Comparison of ENCODE assay signal across 8 cellular contexts in the genomic region with DNA sequence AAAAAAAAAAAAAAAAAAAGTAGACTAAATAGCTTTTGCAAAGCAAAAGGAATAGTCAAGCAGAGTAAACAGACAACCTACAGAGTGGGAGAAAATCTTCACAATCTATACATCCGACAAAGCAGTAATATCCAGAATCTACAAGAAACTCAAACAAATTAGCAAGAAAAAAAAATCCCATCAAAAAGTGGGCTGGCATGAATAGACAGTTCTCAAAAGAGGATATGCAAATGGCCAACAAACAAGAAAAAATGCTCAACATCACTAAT. TPM values are rescaled to one million over a fixed set of nuclear protein-coding genes. Genes with fewer than 3 reads are reported as not detected.
DNase-seq lines count a peak whose midpoint lies in the region; ATAC-seq, FAIRE-seq and TF ChIP-seq lines count a peak whose summit lies in the region.
"Not testable (repeated sequence)": the region's sequence is repeated elsewhere in the genome, so short reads cannot be mapped to it uniquely, and the experiment has no call there.

No MANE protein-coding gene starts in this region.

- not testable (repeated sequence) for DNase-seq in AG10803 (ENCODE audit: low read depth); IMR-90; activated CD4-positive, alpha-beta T cell treated with anti-CD3 and anti-CD28 coated beads, Interleukin-2, amount 10 ng/mL, durations not matched to agents 7 days and 5 days; K562 (ENCODE audit: extremely low read depth in 1 of 4, low spot score in 3 of 4); epithelial cell of prostate (ENCODE audit: low read depth, low spot score); HepG2 (ENCODE audit: low spot score)

- WGBS in IMR-90 (ENCODE audit: extremely low coverage in 2 of 2, insufficient read length in 1 of 2), 2 experiments: no CpG with 5 or more reads among the region's 1 CpG
- 73% methylated on average over 1 of the region's 1 CpG for WGBS in K562 (ENCODE audit: insufficient coverage, low coverage, missing lambda C conversion rate)
- WGBS in HepG2 (ENCODE audit: low lambda C conversion rate): 3% methylated on average over 1 of the region's 1 CpG

- H2AFZ ChIP-seq in IMR-90 (replicated peaks; ENCODE audit: low read length, poor library complexity) (peak overlapping the region; percentile 86), K562 (ENCODE audit: low read depth, low read length) (peak overlapping the region; percentile 87)
- H2AFZ ChIP-seq in HepG2 (ENCODE audit: low read length): not testable (repeated sequence)

- not testable (repeated sequence) for TF ChIP-seq POLR2A in IMR-90 (IDR thresholded peaks at IDR 0.05; ENCODE audit: low read depth, low read length); K562 (conservative IDR thresholded peaks at IDR 0.05); HepG2 (IDR thresholded peaks at IDR 0.05; ENCODE audit: insufficient read depth in 1 of 2, low read depth in 2 of 2, low read length in 2 of 2)

- H3K4me1 Mint-ChIP-seq in activated CD4-positive, alpha-beta T cell treated with anti-CD3 and anti-CD28 coated beads, Interleukin-2, amount 10 ng/mL, durations not matched to agents 7 days and 5 days: peaks cover 36% of the 10 kb centered on the region

- not testable (repeated sequence) for H2BK15ac ChIP-seq in IMR-90 (ENCODE audit: low read depth, low read length)

- not testable (repeated sequence) for H4K5ac ChIP-seq in IMR-90 (ENCODE audit: low read depth, low read length)

- dilution Hi-C loops in IMR-90 (cut with HindIII; ENCODE audit: low sequenced_read_pairs, unreplicated experiment): not testable (repeated sequence)

- H3K9ac ChIP-seq in IMR-90 (ENCODE audit: low read depth, low read length): peak overlapping the region; percentile 64
- H3K9ac ChIP-seq in K562 (ENCODE audit: insufficient read depth in 1 of 2, low read depth in 2 of 2, low read length in 2 of 2): peak overlapping the region; percentile 76 to 93; a peak in 3 of 4 replicates
- H3K9ac ChIP-seq in HepG2 (ENCODE audit: insufficient read depth, low read depth, low read length): peak overlapping the region; percentile 72; the same call in 1 of the 2 replicates
- peak overlapping the region; percentile 89 to 94 for H3K9ac ChIP-seq in stomach smooth muscle (ENCODE audit: low read length in 2 of 2)

- H2BK5ac ChIP-seq in IMR-90 (ENCODE audit: low read depth, low read length, poor library complexity, severe bottlenecking): peak overlapping the region; percentile 51

- POLR2A ChIA-PET in IMR-90 (lab: Charles Lee; ENCODE audit: unreplicated experiment) (interaction anchor here (0.6 to 1.2 kb wide), 4 partner anchors 15 to 282 kb away, joined by 3 to 6 read pairs (median 4); no protein-coding TSS in a partner anchor), K562 (lab: Yijun Ruan, JAX) (interaction anchor here (0.8 to 1.6 kb wide), 11 partner anchors 8 to 266 kb away, joined by 3 to 14 read pairs (median 5); no protein-coding TSS in a partner anchor), HepG2 (lab: Yijun Ruan, JAX) (interaction anchor here (0.9 to 1.7 kb wide), 11 partner anchors 9 to 131 kb away, joined by 4 to 25 read pairs (median 7); a partner anchor contains a TSS)
- POLR2A ChIA-PET in activated CD4-positive, alpha-beta T cell treated with anti-CD3 and anti-CD28 coated beads, Interleukin-2, amount 10 ng/mL, durations not matched to agents 7 days and 5 days (lab: Charles Lee): not testable (repeated sequence)

- not testable (repeated sequence) for H3K18ac ChIP-seq in IMR-90 (ENCODE audit: low read depth, low read length)

- H3K9me3 ChIP-seq in IMR-90 (ENCODE audit: control insufficient read depth, insufficient read depth, low read length); K562 (replicated peaks; ENCODE audit: control insufficient read depth, insufficient read depth, low read depth, low read length); HepG2 (ENCODE audit: low read length); neutrophil; stomach smooth muscle (ENCODE audit: control insufficient read depth in 2 of 2, low read length in 2 of 2): not testable (repeated sequence)

- not testable (repeated sequence) for TF ChIP-seq EP300 in K562 (IDR thresholded peaks at IDR 0.05; ENCODE audit: low read length); HepG2 (IDR thresholded peaks at IDR 0.05; ENCODE audit: low read depth in 2 of 2, low read length in 2 of 2); HepG2 (CRISPR knock-in tag; IDR thresholded peaks at IDR 0.05; ENCODE audit: borderline replicate concordance)

- H3K36me3 Mint-ChIP-seq in activated CD4-positive, alpha-beta T cell treated with anti-CD3 and anti-CD28 coated beads, Interleukin-2, amount 10 ng/mL, durations not matched to agents 7 days and 5 days (ENCODE audit: low read depth): not testable (repeated sequence)

- BruUV-seq in IMR-90 (replicated peaks; lab: Mats Ljungman, UMichigan); K562 (replicated peaks; lab: Mats Ljungman, UMichigan); HepG2 (replicated peaks; lab: Mats Ljungman, UMichigan): not testable (repeated sequence)

- peak overlapping the region; percentile 83 for H3K27ac Mint-ChIP-seq in activated CD4-positive, alpha-beta T cell treated with anti-CD3 and anti-CD28 coated beads, Interleukin-2, amount 10 ng/mL, durations not matched to agents 7 days and 5 days

- H3K9me1 ChIP-seq in IMR-90 (ENCODE audit: insufficient read depth, low read length); K562 (ENCODE audit: control insufficient read depth, insufficient read depth, low read length): not testable (repeated sequence)

- H3K9me3 Mint-ChIP-seq in activated CD4-positive, alpha-beta T cell treated with anti-CD3 and anti-CD28 coated beads, Interleukin-2, amount 10 ng/mL, durations not matched to agents 7 days and 5 days: not testable (repeated sequence)

- peaks cover 44% of the 10 kb centered on the region for H3K79me2 ChIP-seq in K562 (ENCODE audit: control insufficient read depth, insufficient read depth, low read length)
- H3K79me2 ChIP-seq in HepG2 (ENCODE audit: insufficient read depth, low read length): not testable (repeated sequence)

- H3K4me3 ChIP-seq in AG10803 (ENCODE audit: low read length) (peak overlapping the region; percentile 68), K562 (0 out of 2 replicates have a peak overlapping the region, but pooled peaks have one; percentile 67), HepG2 (replicated peaks in 1 of 3; ENCODE audit: insufficient read depth in 1 of 3, low read depth in 2 of 3, low read length in 3 of 3) (peak overlapping the region; percentile 61 to 84 (median 68)), neutrophil (ENCODE audit: low read depth in 1 of 2, low read length in 1 of 2) (peak overlapping the region; percentile 84 to 93), stomach smooth muscle (ENCODE audit: low read length in 2 of 2) (peak overlapping the region; percentile 83)
- H3K4me3 ChIP-seq in IMR-90 (ENCODE audit: insufficient read depth, low read depth, low read length): not testable (repeated sequence)

- H4K8ac ChIP-seq in IMR-90 (ENCODE audit: low read depth in 2 of 2, low read length in 2 of 2): peak overlapping the region; percentile 72 to 86; a peak in 3 of 4 replicates

- H4K91ac ChIP-seq in IMR-90 (ENCODE audit: insufficient read depth, low read depth, low read length): 0 out of 2 replicates have a peak overlapping the region, but pooled peaks have one; percentile 79

- H3K36me3 ChIP-seq in IMR-90 (ENCODE audit: control insufficient read depth, insufficient read depth, low read length); K562 (ENCODE audit: control insufficient read depth, insufficient read depth, low read length); HepG2 (replicated peaks in 1 of 2; ENCODE audit: control insufficient read depth in 1 of 2, insufficient read depth in 2 of 2, low read length in 2 of 2); neutrophil; stomach smooth muscle (ENCODE audit: control insufficient read depth in 2 of 2, insufficient read depth in 2 of 2, low read length in 2 of 2): not testable (repeated sequence)

- H2BK20ac ChIP-seq in IMR-90 (ENCODE audit: low read depth, low read length): not testable (repeated sequence)

- H3K23ac ChIP-seq in IMR-90 (ENCODE audit: low read depth, low read length): peak overlapping the region; percentile 43; the same call in 1 of the 2 replicates

- H3K56ac ChIP-seq in IMR-90 (ENCODE audit: extremely low read depth, insufficient read depth, low read length): peak overlapping the region; percentile 90; the same call in 1 of the 2 replicates

- H3K27ac ChIP-seq in IMR-90 (ENCODE audit: insufficient read depth, low read length) (peak overlapping the region; percentile 78; the same call in 1 of the 2 replicates), K562 (ENCODE audit: extremely low read depth, low read depth, low read length) (peak overlapping the region; percentile 83; the same call in 2 of the 3 replicates), epithelial cell of prostate (peak overlapping the region; percentile 85), stomach smooth muscle (ENCODE audit: low read length) (peak overlapping the region; percentile 95)
- not testable (repeated sequence) for H3K27ac ChIP-seq in HepG2 (ENCODE audit: extremely low read length, insufficient read depth, low read length); neutrophil

- H3K14ac ChIP-seq in IMR-90 (replicated peaks; ENCODE audit: low read depth, low read length): peak overlapping the region; percentile 89; the same call in 1 of the 2 replicates

- not testable (repeated sequence) for TF ChIP-seq RAD21 in IMR-90 (IDR thresholded peaks at IDR 0.05; ENCODE audit: low read length); K562 (CRISPR knock-in tag; conservative IDR thresholded peaks at IDR 0.05 in 1 of 2, IDR thresholded peaks at IDR 0.05 in 1 of 2); HepG2 (CRISPR knock-in tag; IDR thresholded peaks at IDR 0.05)

- H3K27me3 Mint-ChIP-seq in activated CD4-positive, alpha-beta T cell treated with anti-CD3 and anti-CD28 coated beads, Interleukin-2, amount 10 ng/mL, durations not matched to agents 7 days and 5 days: peaks cover 38% of the 10 kb centered on the region

- in situ Hi-C loops in IMR-90 (cut with MboI; ENCODE audit: low sequenced_read_pairs); K562 (cut with MboI); HepG2 (cut with HindIII; ENCODE audit: extremely low pct_ligation_motif_present, low pct_unique_long_range_greater_than_20kb): not testable (repeated sequence)

- peaks cover 13% of the 10 kb centered on the region; the same call in 1 of the 2 replicates for H4K20me1 ChIP-seq in IMR-90 (ENCODE audit: insufficient read depth, low read length)
- not testable (repeated sequence) for H4K20me1 ChIP-seq in K562 (replicated peaks; ENCODE audit: control insufficient read depth, insufficient read depth, low read length); HepG2 (ENCODE audit: insufficient read depth, low read length)

- intact Hi-C loops in IMR-90 (cut with micrococcal nuclease); K562 (cut with micrococcal nuclease); HepG2 (cut with micrococcal nuclease; ENCODE audit: unreplicated experiment): not testable (repeated sequence)

- not testable (repeated sequence) for ATAC-seq in IMR-90 (ENCODE audit: low read depth); K562; HepG2

- not testable (repeated sequence) for H2AK9ac ChIP-seq in IMR-90 (replicated peaks; ENCODE audit: low read depth, low read length, poor library complexity)

- not testable (repeated sequence) for H2AK5ac ChIP-seq in IMR-90 (ENCODE audit: low read depth, low read length)

- not testable (repeated sequence) for H3K4me1 ChIP-seq in IMR-90 (ENCODE audit: control insufficient read depth, insufficient read depth, low read length)
- H3K4me1 ChIP-seq in K562 (replicated peaks in 1 of 2; ENCODE audit: control insufficient read depth in 2 of 2, insufficient read depth in 2 of 2, low read length in 2 of 2): peaks cover 26 to 35% of the 10 kb centered on the region in 2 experiments
- peaks cover 55% of the 10 kb centered on the region for H3K4me1 ChIP-seq in HepG2 (ENCODE audit: insufficient read depth, low read length)
- H3K4me1 ChIP-seq in neutrophil (ENCODE audit: control insufficient read depth in 1 of 2, insufficient read depth in 1 of 2, low read depth in 1 of 2, low read length in 1 of 2): peaks cover 9 to 17% of the 10 kb centered on the region in 2 experiments
- peaks cover 13% of the 10 kb centered on the region for H3K4me1 ChIP-seq in stomach smooth muscle (ENCODE audit: control insufficient read depth, insufficient read depth, low read length)

- H2BK120ac ChIP-seq in IMR-90 (ENCODE audit: low read depth, low read length): peak overlapping the region; percentile 86; the same call in 1 of the 2 replicates

- H3K4me2 ChIP-seq in IMR-90 (ENCODE audit: low read depth, low read length): peak overlapping the region; percentile 41; the same call in 1 of the 2 replicates
- peak overlapping the region; percentile 71; the same call in 1 of the 2 replicates for H3K4me2 ChIP-seq in K562 (ENCODE audit: insufficient read depth, low read length)
- peak overlapping the region; percentile 81 for H3K4me2 ChIP-seq in HepG2 (ENCODE audit: low read depth, low read length)

- peaks cover 8 to 50% of the 10 kb centered on the region in 2 experiments; a peak in 2 of 4 replicates for H3K79me1 ChIP-seq in IMR-90 (ENCODE audit: low read depth in 1 of 2, low read length in 2 of 2)

- peak overlapping the region; percentile 83; the same call in 1 of the 2 replicates for H3K4ac ChIP-seq in IMR-90 (ENCODE audit: low read depth, low read length)

- CTCF ChIA-PET in IMR-90 (lab: Yijun Ruan, JAX): interaction anchor here (0.7 to 1.0 kb wide), 3 partner anchors 16 to 202 kb away, joined by 3 to 6 read pairs (median 3); no protein-coding TSS in a partner anchor
- CTCF ChIA-PET in activated CD4-positive, alpha-beta T cell treated with anti-CD3 and anti-CD28 coated beads, Interleukin-2, amount 10 ng/mL, durations not matched to agents 7 days and 5 days (lab: Charles Lee): interaction anchor here (0.7 to 1.6 kb wide), 4 partner anchors 16 to 20 kb away, joined by 3 to 5 read pairs (median 4); no protein-coding TSS in a partner anchor
- CTCF ChIA-PET in K562 (lab: Yijun Ruan, JAX; ENCODE audit: low intra/inter-chr PET ratio); HepG2 (lab: Yijun Ruan, JAX; ENCODE audit: low intra/inter-chr PET ratio, low total read pairs): not testable (repeated sequence)

- not testable (repeated sequence) for TF ChIP-seq CTCF in AG10803 (conservative IDR thresholded peaks at IDR 0.05; ENCODE audit: low read length); IMR-90 (conservative IDR thresholded peaks at IDR 0.05; ENCODE audit: low read depth, low read length); K562 (IDR thresholded peaks at IDR 0.05 in 2 of 3, conservative IDR thresholded peaks at IDR 0.05 in 1 of 3; ENCODE audit: insufficient read depth in 2 of 3, low read depth in 1 of 3, low read length in 3 of 3); HepG2 (CRISPR knock-in tag; IDR thresholded peaks at IDR 0.05); neutrophil (IDR thresholded peaks at IDR 0.05)

- FAIRE-seq in K562 (lab: Jason Lieb, UNC); HepG2 (lab: Jason Lieb, UNC): not testable (repeated sequence)

- peak overlapping the region; percentile 76 for H3K4me3 Mint-ChIP-seq in activated CD4-positive, alpha-beta T cell treated with anti-CD3 and anti-CD28 coated beads, Interleukin-2, amount 10 ng/mL, durations not matched to agents 7 days and 5 days

- not testable (repeated sequence) for H3K27me3 ChIP-seq in IMR-90 (ENCODE audit: control insufficient read depth, insufficient read depth, low read length); K562 (ENCODE audit: control insufficient read depth in 2 of 2, insufficient read depth in 2 of 2, low read length in 2 of 2); HepG2 (ENCODE audit: control insufficient read depth in 1 of 2, insufficient read depth in 2 of 2, low read length in 2 of 2); neutrophil; stomach smooth muscle (ENCODE audit: control insufficient read depth in 1 of 2, insufficient read depth in 2 of 2, low read length in 2 of 2)

RNA-seq across cellular contexts. Expression of a gene that starts 0.8 kb away (rescaled TPM):
- 37.1 and 60.3 TPM in 2 replicates for total RNA-seq in IMR-90 (2012; rRNA removed)
- polyA plus RNA-seq in IMR-90 (2012; rRNA removed): 78.7 and 91.1 TPM in 2 replicates
- 74.7 and 123 TPM in 2 replicates for polyA plus RNA-seq in IMR-90 (2012; cell fraction: cytosol; rRNA removed)
- polyA plus RNA-seq in IMR-90 (2012; cell fraction: nucleus; rRNA removed; ENCODE audit: low replicate concordance): 93.6 and 162 TPM in 2 replicates
- 10 to 100 TPM in 1 of 2 experiments, 1 to 10 TPM in 1; 9.1 to 14.3 TPM for total RNA-seq in activated CD4-positive, alpha-beta T cell treated with anti-CD3 and anti-CD28 coated beads, Interleukin-2, amount 10 ng/mL, durations not matched to agents 7 days and 5 days
- total RNA-seq in K562 (2011; cell fraction: chromatin; rRNA removed; ENCODE audit: low replicate concordance): 141 and 220 TPM in 2 replicates
- total RNA-seq in K562 (2011; cell fraction: nucleolus; rRNA removed): 93.6 and 93.8 TPM in 2 replicates
- total RNA-seq in K562 (2011; cell fraction: nucleoplasm; rRNA removed): 147 and 201 TPM in 2 replicates
- 86.6 and 92.4 TPM in 2 replicates for total RNA-seq in K562 (2014; rRNA removed)
- total RNA-seq in K562 (2014; rRNA removed; fragmentation: Illumina TruSeq; extraction: Trizol): 111 and 114 TPM in 2 replicates
- 100 and 113 TPM in 2 replicates for total RNA-seq in K562 (2015; rRNA removed; fragmentation: Illumina TruSeq; extraction: Trizol)
- 124 and 126 TPM in 2 replicates for total RNA-seq in K562 (2021)
- 151 and 210 TPM in 2 replicates for polyA plus RNA-seq in K562 (2011; rRNA removed)
- polyA plus RNA-seq in K562 (2011; cell fraction: cytosol; rRNA removed): 171 and 185 TPM in 2 replicates
- 130 and 168 TPM in 2 replicates for polyA plus RNA-seq in K562 (2011; cell fraction: nucleus; rRNA removed)
- 133 and 231 TPM in 2 replicates for polyA plus RNA-seq in K562 (2012)
- 162 and 176 TPM in 2 replicates for polyA plus RNA-seq in K562 (2014; fragmentation: Illumina TruSeq; extraction: Trizol)
- 100 to 1,000 TPM; 143 to 211 TPM for polyA plus RNA-seq in K562 (2014; fragmentation: Nextera tagmentation; extraction: Ambion mirVana)
- 145 and 159 TPM in 2 replicates for polyA plus RNA-seq in K562 (2014; rRNA removed)
- 135 and 183 TPM in 2 replicates for polyA minus RNA-seq in K562 (2011; rRNA and poly(A)+ RNA removed)
- 64.3 and 74.2 TPM in 2 replicates for polyA minus RNA-seq in K562 (2011; cell fraction: cytosol; rRNA and poly(A)+ RNA removed)
- 60.0 and 62.5 TPM in 2 replicates for polyA minus RNA-seq in K562 (2011; cell fraction: nucleus; rRNA and poly(A)+ RNA removed)
- 38.2 and 44.8 TPM in 2 replicates for total RNA-seq in HepG2 (2016; rRNA removed; fragmentation: Illumina TruSeq; extraction: Trizol)
- 16.6 and 17.4 TPM in 2 replicates for total RNA-seq in HepG2 (2016; cell fraction: cytosol; rRNA removed; fragmentation: Illumina TruSeq; extraction: Trizol; ENCODE audit: low read depth)
- 38.2 and 41.7 TPM in 2 replicates for total RNA-seq in HepG2 (2016; cell fraction: insoluble cytoplasmic fraction; rRNA removed; fragmentation: Illumina TruSeq; extraction: Trizol)
- total RNA-seq in HepG2 (2016; cell fraction: membrane; rRNA removed; fragmentation: Illumina TruSeq; extraction: Trizol): 24.5 and 25.6 TPM in 2 replicates
- total RNA-seq in HepG2 (2016; cell fraction: nucleus; rRNA removed; fragmentation: Illumina TruSeq; extraction: Trizol): 23.7 and 24.1 TPM in 2 replicates
- 61.3 and 63.6 TPM in 2 replicates for polyA plus RNA-seq in HepG2 (2011; rRNA removed)
- 64.8 and 79.1 TPM in 2 replicates for polyA plus RNA-seq in HepG2 (2011; cell fraction: cytosol; rRNA removed)
- polyA plus RNA-seq in HepG2 (2011; cell fraction: nucleus; rRNA removed): 72.8 and 85.1 TPM in 2 replicates
- polyA plus RNA-seq in HepG2 (2012): 43.2 and 44.3 TPM in 2 replicates
- 22.2 and 23.2 TPM in 2 replicates for polyA plus RNA-seq in HepG2 (2016; cell fraction: cytosol; fragmentation: Illumina TruSeq; extraction: Trizol; ENCODE audit: low read depth)
- 57.5 and 58.5 TPM in 2 replicates for polyA plus RNA-seq in HepG2 (2016; cell fraction: insoluble cytoplasmic fraction; fragmentation: Illumina TruSeq; extraction: Trizol; ENCODE audit: low read depth)
- polyA plus RNA-seq in HepG2 (2016; cell fraction: membrane; fragmentation: Illumina TruSeq; extraction: Trizol; ENCODE audit: low read depth): 27.2 and 27.5 TPM in 2 replicates
- polyA plus RNA-seq in HepG2 (2016; cell fraction: nucleus; fragmentation: Illumina TruSeq; extraction: Trizol; ENCODE audit: insufficient read depth, low read depth): 53.5 and 56.5 TPM in 2 replicates
- 58.5 and 190 TPM in 2 replicates for polyA minus RNA-seq in HepG2 (2011; rRNA and poly(A)+ RNA removed; ENCODE audit: low replicate concordance)
- 36.4 and 38.5 TPM in 2 replicates for polyA minus RNA-seq in HepG2 (2011; cell fraction: cytosol; rRNA and poly(A)+ RNA removed)
- 45.4 and 45.6 TPM in 2 replicates for polyA minus RNA-seq in HepG2 (2011; cell fraction: nucleus; rRNA and poly(A)+ RNA removed)

RNA-seq across cellular contexts. Expression of a gene that starts 27.5 kb away (rescaled TPM):
- total RNA-seq in IMR-90 (2012; rRNA removed) (59.4 and 72.1 TPM in 2 replicates), K562 (2014; rRNA removed) (101 and 110 TPM in 2 replicates), K562 (2014; rRNA removed; fragmentation: Illumina TruSeq; extraction: Trizol) (106 and 108 TPM in 2 replicates), K562 (2015; rRNA removed; fragmentation: Illumina TruSeq; extraction: Trizol) (116 TPM in 2 replicates), K562 (2021) (136 and 139 TPM in 2 replicates), HepG2 (2016; rRNA removed; fragmentation: Illumina TruSeq; extraction: Trizol) (56.5 and 63.0 TPM in 2 replicates)
- polyA plus RNA-seq in IMR-90 (2012; rRNA removed) (41.9 and 42.5 TPM in 2 replicates), K562 (2011; rRNA removed) (187 and 214 TPM in 2 replicates), K562 (2014; fragmentation: Illumina TruSeq; extraction: Trizol) (113 and 118 TPM in 2 replicates), K562 (2014; fragmentation: Nextera tagmentation; extraction: Ambion mirVana) (10 to 100 TPM; 54.6 to 70.1 TPM), K562 (2014; rRNA removed) (145 and 149 TPM in 2 replicates), HepG2 (2011; rRNA removed) (27.4 and 32.2 TPM in 2 replicates)
- 31.1 and 51.6 TPM in 2 replicates for polyA plus RNA-seq in IMR-90 (2012; cell fraction: cytosol; rRNA removed)
- 13.5 and 24.4 TPM in 2 replicates for polyA plus RNA-seq in IMR-90 (2012; cell fraction: nucleus; rRNA removed; ENCODE audit: low replicate concordance)
- 10 to 100 TPM; 37.5 to 43.2 TPM for total RNA-seq in activated CD4-positive, alpha-beta T cell treated with anti-CD3 and anti-CD28 coated beads, Interleukin-2, amount 10 ng/mL, durations not matched to agents 7 days and 5 days
- 88.6 and 124 TPM in 2 replicates for total RNA-seq in K562 (2011; cell fraction: chromatin; rRNA removed; ENCODE audit: low replicate concordance)
- 76.6 and 81.5 TPM in 2 replicates for total RNA-seq in K562 (2011; cell fraction: nucleolus; rRNA removed)
- 59.8 and 71.4 TPM in 2 replicates for total RNA-seq in K562 (2011; cell fraction: nucleoplasm; rRNA removed)
- polyA plus RNA-seq in K562 (2011; cell fraction: cytosol; rRNA removed): 201 and 211 TPM in 2 replicates
- 136 and 150 TPM in 2 replicates for polyA plus RNA-seq in K562 (2011; cell fraction: nucleus; rRNA removed)
- polyA plus RNA-seq in K562 (2012): 121 and 287 TPM in 2 replicates
- 136 and 185 TPM in 2 replicates for polyA minus RNA-seq in K562 (2011; rRNA and poly(A)+ RNA removed)
- 67.3 and 100 TPM in 2 replicates for polyA minus RNA-seq in K562 (2011; cell fraction: cytosol; rRNA and poly(A)+ RNA removed)
- polyA minus RNA-seq in K562 (2011; cell fraction: nucleus; rRNA and poly(A)+ RNA removed): 20.6 and 27.7 TPM in 2 replicates
- 44.8 and 70.6 TPM in 2 replicates for total RNA-seq in HepG2 (2016; cell fraction: cytosol; rRNA removed; fragmentation: Illumina TruSeq; extraction: Trizol; ENCODE audit: low read depth)
- 56.8 and 60.6 TPM in 2 replicates for total RNA-seq in HepG2 (2016; cell fraction: insoluble cytoplasmic fraction; rRNA removed; fragmentation: Illumina TruSeq; extraction: Trizol)
- 53.4 and 80.8 TPM in 2 replicates for total RNA-seq in HepG2 (2016; cell fraction: membrane; rRNA removed; fragmentation: Illumina TruSeq; extraction: Trizol)
- total RNA-seq in HepG2 (2016; cell fraction: nucleus; rRNA removed; fragmentation: Illumina TruSeq; extraction: Trizol): 34.2 and 36.9 TPM in 2 replicates
- 29.5 and 31.9 TPM in 2 replicates for polyA plus RNA-seq in HepG2 (2011; cell fraction: cytosol; rRNA removed)
- polyA plus RNA-seq in HepG2 (2011; cell fraction: nucleus; rRNA removed): 30.7 and 34.4 TPM in 2 replicates
- polyA plus RNA-seq in HepG2 (2012): 15.7 and 17.8 TPM in 2 replicates
- polyA plus RNA-seq in HepG2 (2016; cell fraction: cytosol; fragmentation: Illumina TruSeq; extraction: Trizol; ENCODE audit: low read depth): 48.7 and 84.9 TPM in 2 replicates
- 61.8 and 64.6 TPM in 2 replicates for polyA plus RNA-seq in HepG2 (2016; cell fraction: insoluble cytoplasmic fraction; fragmentation: Illumina TruSeq; extraction: Trizol; ENCODE audit: low read depth)
- polyA plus RNA-seq in HepG2 (2016; cell fraction: membrane; fragmentation: Illumina TruSeq; extraction: Trizol; ENCODE audit: low read depth): 49.3 and 82.9 TPM in 2 replicates
- 65.1 and 69.0 TPM in 2 replicates for polyA plus RNA-seq in HepG2 (2016; cell fraction: nucleus; fragmentation: Illumina TruSeq; extraction: Trizol; ENCODE audit: insufficient read depth, low read depth)
- 15.8 and 89.9 TPM in 2 replicates for polyA minus RNA-seq in HepG2 (2011; rRNA and poly(A)+ RNA removed; ENCODE audit: low replicate concordance)
- 9.1 and 15.4 TPM in 2 replicates for polyA minus RNA-seq in HepG2 (2011; cell fraction: cytosol; rRNA and poly(A)+ RNA removed)
- polyA minus RNA-seq in HepG2 (2011; cell fraction: nucleus; rRNA and poly(A)+ RNA removed): 17.7 and 19.6 TPM in 2 replicates
